Comparison of ENCODE assay signal across 19 cellular contexts in the genomic region with DNA sequence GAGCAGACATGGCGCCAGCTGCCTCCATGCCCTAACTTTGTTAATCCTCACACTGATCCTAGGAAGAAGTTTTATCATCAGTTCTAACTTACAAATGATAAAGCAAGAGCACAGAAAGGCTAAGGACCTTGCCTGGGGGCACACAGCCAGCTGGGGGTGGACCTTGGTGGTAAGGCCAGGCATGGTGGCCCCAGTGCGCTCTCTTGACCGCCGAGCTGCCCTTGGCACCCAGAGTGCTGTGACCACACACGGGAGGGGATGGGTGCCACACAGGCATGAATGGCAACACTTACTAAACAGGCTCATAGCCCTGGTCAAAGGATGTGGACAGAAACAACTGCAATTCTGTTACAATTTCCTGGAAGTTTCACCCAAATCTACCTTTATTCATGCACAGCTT.
"Had no signal": no experiment of that assay in that cellular context is flagged by ENCODE, and none has a peak within 500 bp of the region (broad histone marks: within the 10 kb centered on the region; RNA-seq: fewer than 3 reads in every experiment).

No MANE protein-coding gene starts in this region.

- H3K9me3 Mint-ChIP-seq: activated naive CD8-positive, alpha-beta T cell treated with anti-CD3 and anti-CD28 coated beads for 36 hours; activated T-helper 1 cell treated with anti-CD3 and anti-CD28 coated beads, Interleukin-12 subunit alpha, Interleukin-12 subunit beta, Interleukin-2, Interleukin-4 antibody, amounts not matched to agents 30 ng/mL and 10 ng/mL and 1 ng/mL, durations not matched to agents 14 hours and 24 hours and 36 hours; naive thymus-derived CD8-positive, alpha-beta T cell; stimulated activated naive CD8-positive, alpha-beta T cell treated with anti-CD3 and anti-CD28 coated beads, Interleukin-15, Interleukin-2, amounts not matched to agents 100 ng/mL and 50 ng/mL, for 24 hours; type B pancreatic cell had no signal

- H3K4me3 ChIP-seq: coronary artery, gastrocnemius medialis, heart left ventricle, SK-N-MC, suprapubic skin had no signal

- H3K36me3 Mint-ChIP-seq: activated naive CD8-positive, alpha-beta T cell treated with anti-CD3 and anti-CD28 coated beads for 36 hours had no signal

- DNase-seq: activated CD4-positive, alpha-beta T cell treated with anti-CD3 and anti-CD28 coated beads for 1 hour; activated CD4-positive, alpha-beta T cell treated with anti-CD3 and anti-CD28 coated beads, Interleukin-2, amount 50 U/mL, for 4 hours; activated naive CD8-positive, alpha-beta T cell treated with anti-CD3 and anti-CD28 coated beads for 36 hours; amniotic stem cell; erythroblast; gastrocnemius medialis; kidney glomerular epithelial cell; mesenchymal stem cell; naive thymus-derived CD8-positive, alpha-beta T cell; stimulated activated CD4-positive, alpha-beta T cell treated with anti-CD3 and anti-CD28 coated beads, Interleukin-12 subunit alpha, Interleukin-12 subunit beta, amount 100 ng/mL, for 4 hours; stimulated activated CD4-positive, alpha-beta T cell treated with anti-CD3 and anti-CD28 coated beads, Interleukin-1b, Interleukin-23, amount 100 ng/mL, for 48 hours; WERI-Rb-1 had no signal

- H3K27me3 ChIP-seq: gastrocnemius medialis, heart left ventricle, suprapubic skin had no signal

- H3K4me3 Mint-ChIP-seq: activated naive CD8-positive, alpha-beta T cell treated with anti-CD3 and anti-CD28 coated beads for 36 hours; activated T-helper 1 cell treated with anti-CD3 and anti-CD28 coated beads, Interleukin-12 subunit alpha, Interleukin-12 subunit beta, Interleukin-2, Interleukin-4 antibody, amounts not matched to agents 30 ng/mL and 10 ng/mL and 1 ng/mL, durations not matched to agents 14 hours and 24 hours and 36 hours; naive thymus-derived CD8-positive, alpha-beta T cell; stimulated activated naive CD8-positive, alpha-beta T cell treated with anti-CD3 and anti-CD28 coated beads, Interleukin-15, Interleukin-2, amounts not matched to agents 100 ng/mL and 50 ng/mL, for 24 hours; type B pancreatic cell had no signal

- H3K27me3 Mint-ChIP-seq: activated naive CD8-positive, alpha-beta T cell treated with anti-CD3 and anti-CD28 coated beads for 36 hours; naive thymus-derived CD8-positive, alpha-beta T cell; stimulated activated naive CD8-positive, alpha-beta T cell treated with anti-CD3 and anti-CD28 coated beads, Interleukin-15, Interleukin-2, amounts not matched to agents 100 ng/mL and 50 ng/mL, for 24 hours; type B pancreatic cell had no signal

- H3K27ac Mint-ChIP-seq: activated naive CD8-positive, alpha-beta T cell treated with anti-CD3 and anti-CD28 coated beads for 36 hours; activated T-helper 1 cell treated with anti-CD3 and anti-CD28 coated beads, Interleukin-12 subunit alpha, Interleukin-12 subunit beta, Interleukin-2, Interleukin-4 antibody, amounts not matched to agents 30 ng/mL and 10 ng/mL and 1 ng/mL, durations not matched to agents 14 hours and 24 hours and 36 hours; stimulated activated naive CD8-positive, alpha-beta T cell treated with anti-CD3 and anti-CD28 coated beads, Interleukin-15, Interleukin-2, amounts not matched to agents 100 ng/mL and 50 ng/mL, for 24 hours; type B pancreatic cell had no signal

- H3K9me3 ChIP-seq: gastrocnemius medialis, heart left ventricle, suprapubic skin had no signal

- H3K27ac ChIP-seq: SK-N-MC, suprapubic skin had no signal

- ATAC-seq: gastrocnemius medialis; naive thymus-derived CD8-positive, alpha-beta T cell had no signal

- H3K4me1 Mint-ChIP-seq: activated naive CD8-positive, alpha-beta T cell treated with anti-CD3 and anti-CD28 coated beads for 36 hours had no signal
